8 cellular contexts compared by ENCODE assay signal in the genomic region with DNA sequence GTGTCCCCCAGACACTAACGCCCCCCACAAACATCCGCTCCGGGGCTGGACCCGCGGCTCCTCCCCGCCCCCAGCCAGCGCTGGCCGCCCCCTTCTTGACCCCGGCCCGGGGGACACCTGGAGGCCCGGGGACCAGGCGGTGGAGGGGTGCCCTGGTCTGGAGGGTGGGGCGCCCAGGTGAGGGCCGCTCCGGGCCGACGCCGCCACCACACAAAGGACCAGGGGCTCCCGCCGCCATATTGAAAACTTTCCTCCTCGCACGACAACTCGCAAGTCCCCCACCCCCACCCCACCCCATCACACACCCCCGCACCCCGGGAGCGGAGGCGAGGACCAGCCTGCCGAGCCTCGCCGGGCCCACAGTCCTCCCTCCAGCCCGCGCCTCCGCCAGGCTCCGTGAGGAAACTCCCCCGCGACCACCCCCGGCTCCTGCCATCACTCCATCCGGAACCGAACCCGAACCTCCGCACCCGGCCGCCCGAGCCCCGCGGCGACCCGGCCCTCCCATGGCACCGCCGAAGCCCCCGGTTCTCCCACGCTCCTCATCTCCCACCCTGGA. TPM values are rescaled to one million over a fixed set of nuclear protein-coding genes. Genes with fewer than 3 reads are reported as not detected.
DNase-seq lines count a peak whose midpoint lies in the region; TF ChIP-seq lines count a peak whose summit lies in the region.

No MANE protein-coding gene starts in this region.

- peak overlapping the region; percentile 98 for H3K56ac ChIP-seq in mesendoderm (ENCODE audit: low read length)

- no peaks in the 10 kb centered on the region for H3K79me1 ChIP-seq in mesendoderm (ENCODE audit: low read length)

- peak overlapping the region; percentile 95 for H3K4me3 ChIP-seq in mesendoderm (ENCODE audit: low read length)

- H3K4me1 Mint-ChIP-seq in CD14-positive monocyte = peaks cover 58% of the 10 kb centered on the region

- peak overlapping the region; percentile 98 for H3K9ac ChIP-seq in mesendoderm (ENCODE audit: low read length)

- H3K4me2 ChIP-seq in mesendoderm (ENCODE audit: low read length) = no peak overlapping the region

- H3K36me3 ChIP-seq in mesendoderm (ENCODE audit: control insufficient read depth, insufficient read depth, low read length) = no peaks in the 10 kb centered on the region

- no peak for TF ChIP-seq CTCF in CD14-positive monocyte (IDR thresholded peaks at IDR 0.05)

- H2BK15ac ChIP-seq in mesendoderm (replicated peaks; ENCODE audit: low read depth) = no peak overlapping the region

- H4K5ac ChIP-seq in mesendoderm (ENCODE audit: low read length) = no peak overlapping the region

- no peak for DNase-seq in CD14-positive monocyte (ENCODE audit: low spot score)
- peak; percentile 62 for DNase-seq in HuH-7.5 (ENCODE audit: low spot score)
- DNase-seq in activated CD4-positive, alpha-beta T cell treated with anti-CD3 and anti-CD28 coated beads, Interleukin-2, amount 50 U/mL, for 1 hour = peak; percentile 27
- peak; percentile 36 for DNase-seq in effector CD8-positive, alpha-beta T cell (lab: John Stamatoyannopoulos, UW)
- DNase-seq in mesendoderm = no peak
- peak; percentile 54 for DNase-seq in stimulated activated CD8-positive, alpha-beta memory T cell treated with anti-CD3 and anti-CD28 coated beads, Interleukin-4, amount 100 ng/mL, for 48 hours
- DNase-seq in SW 1271 (lab: John Stamatoyannopoulos, UW) = no peak
- no peak for DNase-seq in cerebellum (ENCODE audit: low spot score)

- H3K27ac Mint-ChIP-seq in CD14-positive monocyte = peak overlapping the region in 2 of 7 donors; percentile 60 to 63

- peak overlapping the region; percentile 78 for H3K27ac ChIP-seq in mesendoderm (ENCODE audit: low read depth, low read length)

- H3K27me3 Mint-ChIP-seq in CD14-positive monocyte (ENCODE audit: low read depth in 3 of 3) = peaks cover 15 to 25% (median 16%) of the 10 kb centered on the region in 3 donors

- intact Hi-C loops in CD14-positive monocyte (cut with micrococcal nuclease) = loop anchor here in 1 of 2 donors (5.0 kb wide), 2 partner anchors 80 to 160 kb away; partner anchors contain the start of genes CYB5R1 and RABIF

- peak overlapping the region; percentile 28 for H4K8ac ChIP-seq in mesendoderm (ENCODE audit: low read depth, low read length)

- peak overlapping the region; percentile 86 for H3K23ac ChIP-seq in mesendoderm (ENCODE audit: low read length)

- H3K4me1 ChIP-seq in mesendoderm (ENCODE audit: control insufficient read depth, low read depth, low read length) = no peaks in the 10 kb centered on the region

- H3K4me3 Mint-ChIP-seq in CD14-positive monocyte = peak overlapping the region; percentile 83 to 87

- H3K9me3 Mint-ChIP-seq in CD14-positive monocyte = no peaks in the 10 kb centered on the region

- peaks cover 52% of the 10 kb centered on the region for H3K79me2 ChIP-seq in mesendoderm (ENCODE audit: control insufficient read depth, insufficient read depth, low read length)

- peak overlapping the region; percentile 99 for H3K18ac ChIP-seq in mesendoderm (ENCODE audit: low read length)

- H2BK120ac ChIP-seq in mesendoderm (ENCODE audit: low read depth, low read length) = peak overlapping the region; percentile 55

- peaks cover 0 to 2% of the 10 kb centered on the region in 2 donors for H3K36me3 Mint-ChIP-seq in CD14-positive monocyte

- peak overlapping the region; percentile 94 for H3K4ac ChIP-seq in mesendoderm (ENCODE audit: low read depth, low read length)

- no peaks in the 10 kb centered on the region for H3K27me3 ChIP-seq in mesendoderm (ENCODE audit: insufficient read depth, low read length, poor library complexity)

- WGBS in mesendoderm (ENCODE audit: extremely low coverage, insufficient coverage, low lambda C conversion rate) = no CpG with 5 or more reads among the region's 52 CpGs

- H2AK5ac ChIP-seq in mesendoderm (ENCODE audit: low read length) = no peak overlapping the region

- no peak overlapping the region for H2BK5ac ChIP-seq in mesendoderm (ENCODE audit: low read length)

RNA-seq across cellular contexts. Expression of gene KDM5B, which starts 0.8 kb away (rescaled TPM):
- polyA plus RNA-seq in CD14-positive monocyte = 10 to 100 TPM in 1 of 2 donors, 1 to 10 TPM in 1; 3.4 to 10.6 TPM
- polyA plus RNA-seq in mesendoderm (2013, experiment 1 of 2) = 47.8 TPM
- 48.1 TPM for polyA plus RNA-seq in mesendoderm (2013, experiment 2 of 2)
- total RNA-seq in cerebellum = 209 TPM

RNA-seq across cellular contexts. Expression of gene PCAT6, which starts 3.3 kb away (rescaled TPM):
- not detected for polyA plus RNA-seq in CD14-positive monocyte
- 7.5 TPM for polyA plus RNA-seq in mesendoderm (2013, experiment 1 of 2)
- polyA plus RNA-seq in mesendoderm (2013, experiment 2 of 2) = 7.4 TPM
- total RNA-seq in cerebellum = not detected

Comparison
In these comparisons a context has a peak if more than half of its experiments do, and no peak if none do; other contexts are left out.
1. DNase-seq: peak in HuH-7.5 (single experiment), activated CD4-positive, alpha-beta T cell treated with anti-CD3 and anti-CD28 coated beads, Interleukin-2, amount 50 U/mL, for 1 hour (single experiment), effector CD8-positive, alpha-beta T cell (single experiment) and stimulated activated CD8-positive, alpha-beta memory T cell treated with anti-CD3 and anti-CD28 coated beads, Interleukin-4, amount 100 ng/mL, for 48 hours (single experiment); none in CD14-positive monocyte (single experiment), mesendoderm (single experiment), SW 1271 (0 of 2) and cerebellum (single experiment).